ENCODE assay signal across 3 cellular contexts in genomic region chr20:55792049-55792448, GRCh38.
TF ChIP-seq lines count a peak whose summit lies in the region.

No MANE protein-coding gene starts in this region.

TF ChIP-seq in HepG2, 621 proteins besides CTCF, POLR2A, EP300 and RAD21 (continued from another document):
- TF ChIP-seq ZBTB8A (CRISPR knock-in tag; IDR thresholded peaks at IDR 0.05; ENCODE audit: borderline replicate concordance, low read depth) (no peak), HOMEZ (CRISPR knock-in tag; IDR thresholded peaks at IDR 0.05; ENCODE audit: low read depth) (no peak), MAFK (conservative IDR thresholded peaks at IDR 0.05 in 1 of 2, IDR thresholded peaks at IDR 0.05 in 1 of 2; ENCODE audit: low read length in 2 of 2) (peak; percentile 66 to 83), SMYD3 (CRISPR knock-in tag; IDR thresholded peaks at IDR 0.05) (no peak), ZFYVE20 (CRISPR knock-in tag; IDR thresholded peaks at IDR 0.05; ENCODE audit: borderline replicate concordance, low read depth) (no peak), MAX (IDR thresholded peaks at IDR 0.05) (no peak), ZNF138 (CRISPR knock-in tag; IDR thresholded peaks at IDR 0.05; ENCODE audit: low read depth) (no peak), HDAC1 (CRISPR knock-in tag; IDR thresholded peaks at IDR 0.05) (no peak), HIC2 (CRISPR knock-in tag; IDR thresholded peaks at IDR 0.05; ENCODE audit: low read depth) (no peak), MAFF (IDR thresholded peaks at IDR 0.05; ENCODE audit: low read depth, low read length) (peak; percentile 67), NFIB (CRISPR knock-in tag; IDR thresholded peaks at IDR 0.05; ENCODE audit: borderline replicate concordance) (no peak), NCOR1 (IDR thresholded peaks at IDR 0.05; ENCODE audit: borderline replicate concordance, low read length) (no peak), ZNF30 (CRISPR knock-in tag; IDR thresholded peaks at IDR 0.05) (no peak), ZNF34 (CRISPR knock-in tag; IDR thresholded peaks at IDR 0.05; ENCODE audit: borderline replicate concordance) (no peak), HMGA1 (CRISPR knock-in tag; conservative IDR thresholded peaks at IDR 0.05) (no peak)
TF ChIP-seq in HepG2: peak in this region for 2.

TF ChIP-seq in A549, 52 proteins besides CTCF, POLR2A, EP300 and RAD21 (continued from another document):
- TF ChIP-seq ZSCAN20 (CRISPR knock-in tag; IDR thresholded peaks at IDR 0.05), result no peak

TF ChIP-seq in IMR-90, 13 proteins besides CTCF, POLR2A, EP300 and RAD21:
- TF ChIP-seq USF2 (IDR thresholded peaks at IDR 0.05; ENCODE audit: low read depth, low read length) (no peak), MAFK (IDR thresholded peaks at IDR 0.05; ENCODE audit: low read depth, low read length) (0 out of 2 replicates have a peak, but pooled peaks have one; percentile 7)
TF ChIP-seq in IMR-90: peak in this region for 1.
